ENCODE assay signal across 8 cellular contexts in genomic region chr19:34926685-34927375, GRCh38. TPM values are rescaled to one million over a fixed set of nuclear protein-coding genes. Genes with fewer than 3 reads are reported as not detected.
DNase-seq lines count a peak whose midpoint lies in the region; ATAC-seq, FAIRE-seq and TF ChIP-seq lines count a peak whose summit lies in the region.

Gene ZNF30 (plus strand): TSS chr19:34926903. CDS start chr19:34929948, 3,045 bp downstream.

- no peaks in the 10 kb centered on the region for H4K20me1 ChIP-seq in H1 (replicated peaks in 1 of 2; ENCODE audit: control insufficient read depth in 1 of 2, insufficient read depth in 2 of 2, low read length in 2 of 2)

- POLR2A ChIA-PET in H1 (lab: Charles Lee; ENCODE audit: partially characterized antibody) = interaction anchor here (0.9 to 2.6 kb wide), 15 partner anchors 9 to 155 kb away, joined by 3 to 15 read pairs (median 3); partner anchors contain the start of genes GRAMD1A and ZNF599

- no peaks in the 10 kb centered on the region for H3K23me2 ChIP-seq in H1 (ENCODE audit: low read depth, low read length)

- no peak within 1 kb of the TSS for H3K4ac ChIP-seq in H1 (replicated peaks; ENCODE audit: insufficient read length, low read depth, low read length)

- peak within 1 kb of the TSS; percentile 24 to 82 (median 71); a peak in 6 of 7 replicates for H3K9ac ChIP-seq in H1 (replicated peaks in 1 of 4; ENCODE audit: extremely low read depth in 1 of 4, low read depth in 3 of 4, low read length in 3 of 4)

- H4K5ac ChIP-seq in H1 (ENCODE audit: insufficient read length, low read depth, low read length) = peak within 1 kb of the TSS; percentile 68

- H3K23ac ChIP-seq in H1 (ENCODE audit: insufficient read length) = no peak within 1 kb of the TSS

- H3K36me3 ChIP-seq in H1 (ENCODE audit: control insufficient read depth in 2 of 4, insufficient read depth in 4 of 4, low read length in 3 of 4) = peaks cover 0 to 3% (median 0%) of the 10 kb centered on the region in 4 experiments; a peak in 1 of 8 replicates

- CTCF ChIA-PET in H1 (lab: Charles Lee; ENCODE audit: partially characterized antibody) = interaction anchor here (0.9 to 2.5 kb wide), 5 partner anchors 46 to 89 kb away, joined by 3 to 9 read pairs (median 3); no protein-coding TSS in a partner anchor

- H3K4me3 Mint-ChIP-seq in memory B cell = peak within 1 kb of the TSS; percentile 95

- no peak within 1 kb of the TSS for H3K14ac ChIP-seq in H1 (ENCODE audit: insufficient read length)

- H3K18ac ChIP-seq in H1 (ENCODE audit: extremely low read depth, low read length) = peak within 1 kb of the TSS; percentile 91; the same call in 1 of the 2 replicates

- H3K27me3 ChIP-seq in H1 (replicated peaks in 1 of 4; ENCODE audit: control insufficient read depth in 3 of 4, extremely low read depth in 1 of 4, insufficient read depth in 3 of 4, low read length in 3 of 4) = no peaks in the 10 kb centered on the region

- 0 out of 3 replicates have a peak, but pooled peaks of 1 of the 2 experiments have one; percentile 17 for TF ChIP-seq EP300 in H1 (IDR thresholded peaks at IDR 0.05; ENCODE audit: borderline replicate concordance in 1 of 2, low read depth in 2 of 2, low read length in 2 of 2)

- peak; percentile 81 for DNase-seq in ACHN
- DNase-seq in NCI-H526 treated with DMSO at 0.1 percent for 48 hours (lab: John Stamatoyannopoulos, UW) = peak; percentile 93
- DNase-seq in activated CD8-positive, alpha-beta memory T cell treated with anti-CD3 and anti-CD28 coated beads for 4 hours (ENCODE audit: low read depth in 2 of 2) = peak; percentile 51 to 70
- DNase-seq in H1 (ENCODE audit: low read depth in 1 of 2, low spot score in 2 of 2) = peak; percentile 77 to 90
- peak; percentile 60 to 71 for DNase-seq in memory B cell (ENCODE audit: low spot score in 2 of 2)
- DNase-seq in stimulated activated CD8-positive, alpha-beta memory T cell treated with anti-CD3 and anti-CD28 coated beads, Interleukin-12 subunit alpha, Interleukin-12 subunit beta, amount 100 ng/mL, for 1 hour (ENCODE audit: low read depth) = peak; percentile 70

- no peak within 1 kb of the TSS; the same call in 1 of the 2 replicates for H2AFZ ChIP-seq in H1 (ENCODE audit: low read length)

- H3K4me1 ChIP-seq in H1 (replicated peaks in 1 of 4; ENCODE audit: control insufficient read depth in 3 of 4, insufficient read depth in 4 of 4, low read length in 3 of 4) = no peaks in the 10 kb centered on the region

- no peaks in the 10 kb centered on the region for H3K9me3 Mint-ChIP-seq in memory B cell

- H4K91ac ChIP-seq in H1 (replicated peaks; ENCODE audit: insufficient read length, low read length) = no peak within 1 kb of the TSS

- no peak within 1 kb of the TSS for H2BK120ac ChIP-seq in H1 (replicated peaks; ENCODE audit: low read depth, low read length)

- peak; percentile 52 for FAIRE-seq in H1 (lab: Jason Lieb, UNC)

- H3K56ac ChIP-seq in H1 (replicated peaks; ENCODE audit: insufficient read length, low read depth, low read length) = peak within 1 kb of the TSS; percentile 42

- peak within 1 kb of the TSS; percentile 45; the same call in 1 of the 2 replicates for H4K8ac ChIP-seq in H1 (ENCODE audit: extremely low read depth, insufficient read depth, low read length)

- in situ Hi-C loops in ACHN (cut with HindIII; ENCODE audit: low pct_ligation_motif_present, low pct_unique_long_range_greater_than_20kb, low sequenced_read_pairs) = no loop called here

- peaks cover 1% of the 10 kb centered on the region for H3K27me3 Mint-ChIP-seq in memory B cell

- peak within 1 kb of the TSS; percentile 38 for H3K27ac Mint-ChIP-seq in memory B cell

- peaks cover 10% of the 10 kb centered on the region for H3K36me3 Mint-ChIP-seq in memory B cell

- ATAC-seq in GM18868 (IDR thresholded peaks at IDR 0.05; ENCODE audit: unreplicated experiment) = peak; percentile 93
- ATAC-seq in HG03108 (IDR thresholded peaks at IDR 0.05; ENCODE audit: unreplicated experiment) = peak; percentile 98
- ATAC-seq in memory B cell (ENCODE audit: low read depth) = peak; percentile 99

- 2% methylated on average over 53 of the region's 53 CpGs; no CpG with 5 or more reads in 1 of the 2 experiments for WGBS in H1 (ENCODE audit: extremely low coverage in 1 of 2, insufficient coverage in 1 of 2, insufficient read length in 1 of 2, insufficient replicate concordance in 2 of 2, low coverage in 1 of 2, low lambda C conversion rate in 2 of 2, missing lambda C conversion rate in 1 of 2), 2 experiments

- H3K9me3 ChIP-seq in H1 (ENCODE audit: insufficient read depth in 2 of 2, low read depth in 1 of 2, low read length in 1 of 2) = no peaks in the 10 kb centered on the region; a peak in 1 of 4 replicates

- TF ChIP-seq POLR2A in H1 (IDR thresholded peaks at IDR 0.05; ENCODE audit: control extremely low read depth in 1 of 2, low read depth in 2 of 2, low read length in 2 of 2) = peak; percentile 41 to 84

- H3K79me1 ChIP-seq in H1 (ENCODE audit: low read depth, low read length) = no peaks in the 10 kb centered on the region

- TF ChIP-seq RAD21 in H1 (IDR thresholded peaks at IDR 0.05 in 1 of 2, conservative IDR thresholded peaks at IDR 0.05 in 1 of 2; ENCODE audit: low read depth in 2 of 2, low read length in 2 of 2) = 0 out of 4 replicates have a peak, but pooled peaks have one; percentile 1 to 2

- peaks cover 5% of the 10 kb centered on the region for H3K4me1 Mint-ChIP-seq in memory B cell

- no peak within 1 kb of the TSS for H2AK5ac ChIP-seq in H1 (ENCODE audit: low read depth, low read length)

- H3K4me3 ChIP-seq in H1 (ENCODE audit: extremely low read depth in 1 of 4, insufficient read depth in 2 of 4, low read depth in 3 of 4, low read length in 4 of 4) = peak within 1 kb of the TSS; percentile 57 to 92 (median 83)

- no peaks in the 10 kb centered on the region for H3K79me2 ChIP-seq in H1 (ENCODE audit: control insufficient read depth in 1 of 2, insufficient read depth in 2 of 2, low read length in 2 of 2)

- no peak within 1 kb of the TSS for H2BK15ac ChIP-seq in H1 (ENCODE audit: low read length)

- no peak within 1 kb of the TSS for H3K27ac ChIP-seq in H1 (ENCODE audit: low read depth, low read length)

- peak within 1 kb of the TSS; percentile 26; the same call in 1 of the 2 replicates for H2BK5ac ChIP-seq in H1 (ENCODE audit: low read depth, low read length)

- 0 out of 4 replicates have a peak, but pooled peaks of 1 of the 3 experiments have one; percentile 21 for TF ChIP-seq CTCF in H1 (IDR thresholded peaks at IDR 0.05; ENCODE audit: control extremely low read depth in 1 of 3, insufficient read depth in 1 of 3, low read depth in 1 of 3, low read length in 3 of 3)

- no peak within 1 kb of the TSS for H2BK12ac ChIP-seq in H1 (ENCODE audit: low read depth, low read length)

- H3K4me2 ChIP-seq in H1 (ENCODE audit: insufficient read depth in 1 of 2, low read depth in 2 of 2, low read length in 2 of 2) = peak within 1 kb of the TSS; percentile 58 to 74

- no peak within 1 kb of the TSS for H2BK20ac ChIP-seq in H1 (ENCODE audit: low read length)

TF ChIP-seq in H1, 55 proteins besides CTCF, POLR2A, EP300 and RAD21 (continues in another document):
- TF ChIP-seq SP4 (IDR thresholded peaks at IDR 0.05; ENCODE audit: low read length) (0 out of 2 replicates have a peak, but pooled peaks have one; percentile 29), TAF7 (optimal IDR thresholded peaks at IDR 0.05; ENCODE audit: borderline replicate concordance, low read depth, low read length) (peak; percentile 94), E2F6 (IDR thresholded peaks at IDR 0.05) (peak; percentile 59), SIX5 (IDR thresholded peaks at IDR 0.05; ENCODE audit: low read depth, low read length) (peak; percentile 52), ASH2L (IDR thresholded peaks at IDR 0.05; ENCODE audit: low read length) (peak; percentile 80), NRF1 (IDR thresholded peaks at IDR 0.05; ENCODE audit: low read depth, low read length) (peak; percentile 84), PHF8 (conservative IDR thresholded peaks at IDR 0.05; ENCODE audit: low read depth, low read length) (peak; percentile 80), TAF1 (IDR thresholded peaks at IDR 0.05; ENCODE audit: low read depth, low read length) (peak; percentile 97), MAX (IDR thresholded peaks at IDR 0.05) (0 out of 2 replicates have a peak, but pooled peaks have one; percentile 35), CEBPB (IDR thresholded peaks at IDR 0.05; ENCODE audit: low read depth, low read length) (no peak), MAFK (IDR thresholded peaks at IDR 0.05; ENCODE audit: low read depth, low read length) (no peak), NANOG (IDR thresholded peaks at IDR 0.05; ENCODE audit: insufficient read depth, low read depth, low read length, poor library complexity, severe bottlenecking) (no peak), GTF2F1 (IDR thresholded peaks at IDR 0.05; ENCODE audit: borderline replicate concordance, low read depth, low read length) (0 out of 2 replicates have a peak, but pooled peaks have one; percentile 54), YY1 (IDR thresholded peaks at IDR 0.05; ENCODE audit: low read depth, low read length) (peak; percentile 31; the same call in 1 of the 2 replicates), CHD2 (IDR thresholded peaks at IDR 0.05; ENCODE audit: low read length) (peak; percentile 64), TBP (IDR thresholded peaks at IDR 0.05; ENCODE audit: low read depth, low read length) (peak; percentile 95), SIN3A (conservative IDR thresholded peaks at IDR 0.05 in 1 of 2, IDR thresholded peaks at IDR 0.05 in 1 of 2; ENCODE audit: low read depth in 1 of 2, low read length in 2 of 2) (peak in 1 of 2 experiments; percentile 83; a peak in 2 of 4 replicates)

RNA-seq across cellular contexts. Expression of gene ZNF30, which starts in this region (rescaled TPM):
- total RNA-seq in H1 (2021; fragmentation: NEBNext Ultra II Directional; extraction: Animal tissue kit (Norgen Biotek cat#: 25700)) = 4.7 TPM in 2 replicates
- polyA plus RNA-seq in H1 (2011; rRNA removed) = 1.1 and 2.0 TPM in 2 replicates
- 3.4 TPM for polyA plus RNA-seq in H1 (2011; cell fraction: cytosol; rRNA removed)
- 2.7 TPM for polyA plus RNA-seq in H1 (2011; cell fraction: nucleus; rRNA removed)
- 3.7 to 6.3 TPM (median 4.2 TPM) in 4 replicates for polyA plus RNA-seq in H1 (2012, experiment 1 of 2)
- polyA plus RNA-seq in H1 (2012, experiment 2 of 2) = 0.38 TPM
- 2.8 TPM for polyA plus RNA-seq in H1 (2013, experiment 1 of 2)
- 2.6 TPM for polyA plus RNA-seq in H1 (2013, experiment 2 of 2)
- polyA minus RNA-seq in H1 (2011; rRNA and poly(A)+ RNA removed) = 6.1 and 6.5 TPM in 2 replicates
- polyA minus RNA-seq in H1 (2011; cell fraction: cytosol; rRNA and poly(A)+ RNA removed) = 5.4 TPM
- polyA minus RNA-seq in H1 (2011; cell fraction: nucleus; rRNA and poly(A)+ RNA removed) = 5.1 TPM
